ENCODE assay signal across 13 cellular contexts in the genomic region with DNA sequence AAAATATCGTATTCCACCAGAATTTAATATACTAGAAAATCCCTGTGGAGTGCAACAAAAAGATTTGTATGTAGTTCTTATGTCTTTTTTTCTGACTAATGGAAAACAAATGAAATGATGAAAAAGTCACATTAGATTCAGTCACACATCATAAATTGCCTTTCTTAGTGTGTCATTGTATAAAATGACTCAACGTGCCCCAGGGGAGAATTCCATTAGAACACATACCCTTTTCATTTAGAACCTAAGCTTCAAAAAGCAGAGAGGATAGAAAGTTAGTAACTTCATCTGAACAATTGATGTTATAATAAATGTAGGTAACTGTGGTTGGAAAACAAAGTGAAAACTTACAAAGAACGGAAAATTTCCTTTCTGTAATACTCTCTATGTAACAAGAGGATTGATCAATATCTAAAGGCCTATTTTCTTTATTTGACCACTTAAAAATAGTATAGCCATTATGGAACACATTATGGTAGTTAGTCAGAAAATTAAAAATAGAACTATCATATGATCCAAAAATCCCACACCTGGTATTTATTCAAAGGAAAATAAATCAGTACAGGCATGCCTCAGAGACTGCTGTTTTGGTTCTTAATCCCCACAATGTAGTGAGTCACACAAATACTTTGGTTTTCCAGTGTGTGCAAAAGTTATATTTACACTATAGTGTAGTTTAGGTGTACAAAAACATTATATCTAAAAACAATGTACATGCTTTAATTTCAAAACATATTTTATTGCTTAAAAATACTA.
DNase-seq lines count a peak whose midpoint lies in the region; ATAC-seq and TF ChIP-seq lines count a peak whose summit lies in the region.
"Had no signal": no experiment of that assay in that cellular context is flagged by ENCODE, and none has a peak within 500 bp of the region (broad histone marks: within the 10 kb centered on the region; RNA-seq: fewer than 3 reads in every experiment).

No MANE protein-coding gene starts in this region.

- H4K20me1 ChIP-seq in SK-N-SH (ENCODE audit: insufficient read depth): no peaks in the 10 kb centered on the region
- H4K20me1 ChIP-seq: BLaER1 had no signal

- peak overlapping the region; percentile 34; the same call in 1 of the 2 replicates for H3K9ac ChIP-seq in SK-N-SH
- H3K9ac ChIP-seq: BLaER1 had no signal

- H3K4me2 ChIP-seq in SK-N-SH: peak overlapping the region; percentile 45
- H3K4me2 ChIP-seq: BLaER1 had no signal

- TF ChIP-seq EP300 in SK-N-SH (IDR thresholded peaks at IDR 0.05; ENCODE audit: borderline replicate concordance in 1 of 2, low read depth in 1 of 2, low read length in 1 of 2): no peak

- TF ChIP-seq CTCF in HFF-Myc (IDR thresholded peaks at IDR 0.05; ENCODE audit: low read depth, low read length, missing control alignments) (no peak), SK-N-SH (IDR thresholded peaks at IDR 0.05) (no peak), foreskin keratinocyte (conservative IDR thresholded peaks at IDR 0.05) (no peak)

- POLR2A ChIA-PET in SK-N-SH (lab: Yijun Ruan, JAX): no interaction called here

- CTCF ChIA-PET in SK-N-SH (lab: Yijun Ruan, JAX): no interaction called here

- no peaks in the 10 kb centered on the region; the same call in 1 of the 2 replicates for H3K9me2 ChIP-seq in SK-N-SH

- TF ChIP-seq RAD21 in SK-N-SH (IDR thresholded peaks at IDR 0.05; ENCODE audit: low read length): no peak

- H3K4me3 ChIP-seq in ACC112 (ENCODE audit: low read depth, low read length): peak overlapping the region; percentile 1; the same call in 1 of the 2 replicates
- no peak overlapping the region for H3K4me3 ChIP-seq in HFF-Myc (replicated peaks; ENCODE audit: low read depth, low read length)
- no peak overlapping the region for H3K4me3 ChIP-seq in SK-N-SH (ENCODE audit: low read depth in 2 of 2, low read length in 1 of 2)
- H3K4me3 ChIP-seq: BLaER1, MG63 had no signal

- H3K4me1 ChIP-seq in ACC112 (ENCODE audit: control insufficient read depth, insufficient read depth, low read length, unreplicated experiment) (no peaks in the 10 kb centered on the region), SK-N-SH (ENCODE audit: control insufficient read depth in 1 of 2, insufficient read depth in 2 of 2, low read depth in 1 of 2, low read length in 1 of 2) (no peaks in the 10 kb centered on the region; a peak in 2 of 4 replicates), foreskin keratinocyte (peaks cover 10% of the 10 kb centered on the region)
- H3K4me1 ChIP-seq: BLaER1 had no signal

- peak; percentile 98 for ATAC-seq in foreskin keratinocyte
- ATAC-seq in activated CD4-positive, CD25-positive, alpha-beta regulatory T cell treated with anti-CD3 and anti-CD28 coated beads, Interleukin-2, amount 50 U/mL, for 24 hours: no peak
- no peak for ATAC-seq in GM18519 (IDR thresholded peaks at IDR 0.05; ENCODE audit: low FRiP score, unreplicated experiment)
- ATAC-seq: natural killer cell had no signal

- H3K27ac ChIP-seq in ACC112 (ENCODE audit: low read depth, low read length): peak overlapping the region; percentile 76
- peak overlapping the region; percentile 83 to 86 for H3K27ac ChIP-seq in SK-N-SH (ENCODE audit: low read depth in 2 of 2, low read length in 1 of 2)
- H3K27ac ChIP-seq in foreskin keratinocyte: peak overlapping the region; percentile 97
- H3K27ac ChIP-seq: BLaER1 had no signal

- H3K36me3 ChIP-seq in ACC112 (ENCODE audit: insufficient read depth, low read length) (no peaks in the 10 kb centered on the region), SK-N-SH (replicated peaks in 1 of 2; ENCODE audit: control insufficient read depth in 1 of 2, insufficient read depth in 2 of 2, low read length in 1 of 2) (no peaks in the 10 kb centered on the region)
- H3K36me3 ChIP-seq: BLaER1, MG63 had no signal

- DNase-seq in HFF-Myc (ENCODE audit: extremely low read depth, low read depth) (peak; percentile 92), SK-N-SH (no peak), foreskin keratinocyte (peak; percentile 91 to 97), DMS 273 treated with DMSO at 0.1 percent for 48 hours (lab: John Stamatoyannopoulos, UW) (no peak)
- no peak for DNase-seq in activated CD4-positive, alpha-beta T cell treated with anti-CD3 and anti-CD28 coated beads, Interleukin-2, amount 50 U/mL, for 4 hours
- DNase-seq: endodermal cell, MG63, natural killer cell, NCI-H526 had no signal

- H3K79me2 ChIP-seq in ACC112 (ENCODE audit: control insufficient read depth, insufficient read depth, low read length, unreplicated experiment): no peaks in the 10 kb centered on the region
- no peaks in the 10 kb centered on the region for H3K79me2 ChIP-seq in SK-N-SH (ENCODE audit: insufficient read depth)

- H3F3A ChIP-seq in SK-N-SH (replicated peaks; ENCODE audit: insufficient read depth): peaks cover 7% of the 10 kb centered on the region

- 27% methylated on average over 3 of the region's 3 CpGs for WGBS in SK-N-SH (ENCODE audit: low lambda C conversion rate)

- H3K27me3 ChIP-seq in ACC112 (ENCODE audit: insufficient read depth, low read length) (no peaks in the 10 kb centered on the region), SK-N-SH (ENCODE audit: insufficient read depth) (no peaks in the 10 kb centered on the region), foreskin keratinocyte (no peaks in the 10 kb centered on the region)
- H3K27me3 ChIP-seq: BLaER1, MG63 had no signal

- no peak overlapping the region for H2AFZ ChIP-seq in ACC112 (ENCODE audit: low read length, unreplicated experiment)
- peak overlapping the region; percentile 55; the same call in 1 of the 2 replicates for H2AFZ ChIP-seq in SK-N-SH (ENCODE audit: low read depth)

- H3K9me3 ChIP-seq in SK-N-SH: no peaks in the 10 kb centered on the region; the same call in 1 of the 2 replicates
- H3K9me3 ChIP-seq: BLaER1 had no signal

TF ChIP-seq in SK-N-SH, 30 proteins besides CTCF, POLR2A, EP300 and RAD21 (continues in another document):
- TF ChIP-seq SMC3 (IDR thresholded peaks at IDR 0.05; ENCODE audit: low read depth, low read length): no peak
- no peak for TF ChIP-seq EZH2phosphoT487 (IDR thresholded peaks at IDR 0.05; ENCODE audit: borderline replicate concordance, low read depth)
- peak; percentile 38 for TF ChIP-seq TCF12 (IDR thresholded peaks at IDR 0.05)
- TF ChIP-seq MXI1 (IDR thresholded peaks at IDR 0.05; ENCODE audit: low read depth, low read length): no peak
- TF ChIP-seq JUND (IDR thresholded peaks at IDR 0.05): peak; percentile 28
- TF ChIP-seq NFIC (IDR thresholded peaks at IDR 0.05; ENCODE audit: borderline replicate concordance): no peak
- no peak for TF ChIP-seq SIN3A (IDR thresholded peaks at IDR 0.05; ENCODE audit: borderline replicate concordance, low read depth, low read length)
- no peak for TF ChIP-seq GABPA (IDR thresholded peaks at IDR 0.05; ENCODE audit: low read depth)
- TF ChIP-seq GATA2 (CRISPR knock-in tag; IDR thresholded peaks at IDR 0.05): no peak
- TF ChIP-seq NRF1 (IDR thresholded peaks at IDR 0.05; ENCODE audit: low read depth, low read length): no peak
- TF ChIP-seq MEF2A (IDR thresholded peaks at IDR 0.05; ENCODE audit: borderline replicate concordance, low read depth): peak; percentile 67
- TF ChIP-seq, protein P1, sequence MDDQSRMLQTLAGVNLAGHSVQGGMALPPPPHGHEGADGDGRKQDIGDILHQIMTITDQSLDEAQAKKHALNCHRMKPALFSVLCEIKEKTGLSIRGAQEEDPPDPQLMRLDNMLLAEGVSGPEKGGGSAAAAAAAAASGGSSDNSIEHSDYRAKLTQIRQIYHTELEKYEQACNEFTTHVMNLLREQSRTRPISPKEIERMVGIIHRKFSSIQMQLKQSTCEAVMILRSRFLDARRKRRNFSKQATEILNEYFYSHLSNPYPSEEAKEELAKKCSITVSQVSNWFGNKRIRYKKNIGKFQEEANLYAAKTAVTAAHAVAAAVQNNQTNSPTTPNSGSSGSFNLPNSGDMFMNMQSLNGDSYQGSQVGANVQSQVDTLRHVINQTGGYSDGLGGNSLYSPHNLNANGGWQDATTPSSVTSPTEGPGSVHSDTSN (IDR thresholded peaks at IDR 0.05): peak; percentile 67
- TF ChIP-seq YY1 (IDR thresholded peaks at IDR 0.05; ENCODE audit: low read depth): no peak
- TF ChIP-seq FOXM1 (IDR thresholded peaks at IDR 0.05; ENCODE audit: low read depth): no peak
- TF ChIP-seq TAF1 (IDR thresholded peaks at IDR 0.05; ENCODE audit: borderline replicate concordance, low read depth, low read length): no peak
- TF ChIP-seq, protein P2, sequence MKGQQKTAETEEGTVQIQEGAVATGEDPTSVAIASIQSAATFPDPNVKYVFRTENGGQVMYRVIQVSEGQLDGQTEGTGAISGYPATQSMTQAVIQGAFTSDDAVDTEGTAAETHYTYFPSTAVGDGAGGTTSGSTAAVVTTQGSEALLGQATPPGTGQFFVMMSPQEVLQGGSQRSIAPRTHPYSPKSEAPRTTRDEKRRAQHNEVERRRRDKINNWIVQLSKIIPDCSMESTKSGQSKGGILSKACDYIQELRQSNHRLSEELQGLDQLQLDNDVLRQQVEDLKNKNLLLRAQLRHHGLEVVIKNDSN (IDR thresholded peaks at IDR 0.05; ENCODE audit: borderline replicate concordance, low read depth): no peak
- TF ChIP-seq TEAD4 (IDR thresholded peaks at IDR 0.05; ENCODE audit: borderline replicate concordance, insufficient read depth): no peak
- no peak for TF ChIP-seq ELF1 (IDR thresholded peaks at IDR 0.05)
- TF ChIP-seq RCOR1 (IDR thresholded peaks at IDR 0.05; ENCODE audit: low read length): no peak
- TF ChIP-seq, protein P3, sequence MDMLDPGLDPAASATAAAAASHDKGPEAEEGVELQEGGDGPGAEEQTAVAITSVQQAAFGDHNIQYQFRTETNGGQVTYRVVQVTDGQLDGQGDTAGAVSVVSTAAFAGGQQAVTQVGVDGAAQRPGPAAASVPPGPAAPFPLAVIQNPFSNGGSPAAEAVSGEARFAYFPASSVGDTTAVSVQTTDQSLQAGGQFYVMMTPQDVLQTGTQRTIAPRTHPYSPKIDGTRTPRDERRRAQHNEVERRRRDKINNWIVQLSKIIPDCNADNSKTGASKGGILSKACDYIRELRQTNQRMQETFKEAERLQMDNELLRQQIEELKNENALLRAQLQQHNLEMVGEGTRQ (IDR thresholded peaks at IDR 0.05; ENCODE audit: borderline replicate concordance, low read depth, low read length): no peak
- TF ChIP-seq, protein P4, sequence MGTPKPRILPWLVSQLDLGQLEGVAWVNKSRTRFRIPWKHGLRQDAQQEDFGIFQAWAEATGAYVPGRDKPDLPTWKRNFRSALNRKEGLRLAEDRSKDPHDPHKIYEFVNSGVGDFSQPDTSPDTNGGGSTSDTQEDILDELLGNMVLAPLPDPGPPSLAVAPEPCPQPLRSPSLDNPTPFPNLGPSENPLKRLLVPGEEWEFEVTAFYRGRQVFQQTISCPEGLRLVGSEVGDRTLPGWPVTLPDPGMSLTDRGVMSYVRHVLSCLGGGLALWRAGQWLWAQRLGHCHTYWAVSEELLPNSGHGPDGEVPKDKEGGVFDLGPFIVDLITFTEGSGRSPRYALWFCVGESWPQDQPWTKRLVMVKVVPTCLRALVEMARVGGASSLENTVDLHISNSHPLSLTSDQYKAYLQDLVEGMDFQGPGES (IDR thresholded peaks at IDR 0.05; ENCODE audit: low read depth, low read length): no peak
- 0 out of 2 replicates have a peak, but pooled peaks have one; percentile 29 for TF ChIP-seq RXRA (IDR thresholded peaks at IDR 0.05; ENCODE audit: borderline replicate concordance, low read depth)

Comparison
In these comparisons a context has a peak if more than half of its experiments do, and no peak if none do; other contexts are left out.
1. DNase-seq: peak in HFF-Myc (single experiment) and foreskin keratinocyte (2 of 2); none in SK-N-SH (single experiment), DMS 273 treated with DMSO at 0.1 percent for 48 hours (single experiment) and activated CD4-positive, alpha-beta T cell treated with anti-CD3 and anti-CD28 coated beads, Interleukin-2, amount 50 U/mL, for 4 hours (0 of 2).
2. Peak in every context shown above with its lines, with median percentiles within 50 percentile points of each other: H3K27ac ChIP-seq.